Comparison of ENCODE assay signal across 19 cellular contexts in the genomic region with DNA sequence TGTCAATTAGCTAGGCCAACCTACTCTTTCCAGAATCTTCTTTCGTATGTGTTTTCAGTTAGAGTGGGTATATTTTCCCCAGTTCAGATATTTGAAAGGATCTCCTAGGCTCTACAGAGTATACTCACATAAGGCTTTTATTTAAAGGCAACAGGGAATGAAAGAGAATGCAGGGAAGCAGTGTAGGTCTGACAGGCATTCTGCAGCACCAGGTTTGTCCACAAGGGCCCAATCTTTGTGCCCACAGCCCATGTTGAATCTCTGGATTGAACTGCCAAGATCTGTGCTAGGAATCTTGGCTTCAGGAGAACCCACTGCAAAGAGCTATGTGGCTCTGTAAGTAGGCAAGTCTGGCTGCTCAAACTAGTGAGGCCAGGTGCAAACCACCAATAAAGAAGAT. TPM values are rescaled to one million over a fixed set of nuclear protein-coding genes. Genes with fewer than 3 reads are reported as not detected.
"Had no signal": no experiment of that assay in that cellular context is flagged by ENCODE, and none has a peak within 500 bp of the region (broad histone marks: within the 10 kb centered on the region; RNA-seq: fewer than 3 reads in every experiment).

No MANE protein-coding gene starts in this region.

- H3K4me3 ChIP-seq: right lobe of liver, upper lobe of right lung had no signal

- H3K9me3 ChIP-seq: right lobe of liver, upper lobe of right lung had no signal

- H3K27me3 ChIP-seq: right lobe of liver, upper lobe of right lung had no signal

- H3K4me1 ChIP-seq: right lobe of liver had no signal

- H3K9me3 Mint-ChIP-seq: activated CD4-positive, alpha-beta memory T cell treated with anti-CD3 and anti-CD28 coated beads, Interleukin-2, amount 10 ng/mL, durations not matched to agents 7 days and 5 days had no signal

- H3K36me3 Mint-ChIP-seq: natural killer cell treated with Interleukin-12 subunit alpha and Interleukin-12 subunit beta and Interleukin-15 and Interleukin-18, amount 100 ng/mL, for 72 hours; stimulated activated naive B cell treated with anti-CD40 and anti-IgM and Interleukin-4, amounts not matched to agents 10 μg/mL and 1 μg/mL and 100 μg/mL, for 72 hours; T-cell had no signal

- H3K4me3 Mint-ChIP-seq: activated CD4-positive, alpha-beta memory T cell treated with anti-CD3 and anti-CD28 coated beads, Interleukin-2, amount 10 ng/mL, durations not matched to agents 7 days and 5 days; activated CD4-positive, alpha-beta T cell treated with anti-CD3 and anti-CD28 coated beads for 36 hours; activated T-helper 1 cell treated with anti-CD3 and anti-CD28 coated beads, Interleukin-12 subunit alpha, Interleukin-12 subunit beta, Interleukin-2, Interleukin-4 antibody, amounts not matched to agents 30 ng/mL and 10 ng/mL and 1 ng/mL, durations not matched to agents 14 hours and 24 hours and 36 hours; immature natural killer cell; natural killer cell treated with Interleukin-12 subunit alpha and Interleukin-12 subunit beta and Interleukin-15 and Interleukin-18, amount 100 ng/mL, for 72 hours; stimulated activated naive B cell treated with anti-CD40 and anti-IgM and Interleukin-4, amounts not matched to agents 10 μg/mL and 1 μg/mL and 100 μg/mL, for 72 hours; T-cell had no signal

- H3K27ac Mint-ChIP-seq: activated CD4-positive, alpha-beta T cell treated with anti-CD3 and anti-CD28 coated beads for 36 hours; activated T-helper 1 cell treated with anti-CD3 and anti-CD28 coated beads, Interleukin-12 subunit alpha, Interleukin-12 subunit beta, Interleukin-2, Interleukin-4 antibody, amounts not matched to agents 30 ng/mL and 10 ng/mL and 1 ng/mL, durations not matched to agents 14 hours and 24 hours and 36 hours; immature natural killer cell; natural killer cell treated with Interleukin-12 subunit alpha and Interleukin-12 subunit beta and Interleukin-15 and Interleukin-18, amount 100 ng/mL, for 72 hours; progenitor cell of endocrine pancreas; stimulated activated naive B cell treated with anti-CD40 and anti-IgM and Interleukin-4, amounts not matched to agents 10 μg/mL and 1 μg/mL and 100 μg/mL, for 72 hours; T-cell had no signal

- H3K36me3 ChIP-seq: right lobe of liver, upper lobe of right lung had no signal

- DNase-seq: activated CD4-positive, alpha-beta memory T cell treated with anti-CD3 and anti-CD28 coated beads, Interleukin-2, amount 10 ng/mL, durations not matched to agents 7 days and 5 days; activated CD4-positive, alpha-beta T cell treated with anti-CD3 and anti-CD28 coated beads for 36 hours; activated CD8-positive, alpha-beta memory T cell treated with anti-CD3 and anti-CD28 coated beads, Interleukin-2, amount 50 U/mL, for 4 hours; activated naive CD4-positive, alpha-beta T cell; cortex of kidney; effector CD8-positive, alpha-beta T cell; immature natural killer cell; left cardiac atrium; occipital lobe; right lobe of liver; stimulated activated CD4-positive, alpha-beta T cell treated with anti-CD3 and anti-CD28 coated beads, Interleukin-2, amount 100 ng/mL, for 24 hours; stimulated activated naive B cell treated with anti-CD40 and anti-IgM and Interleukin-4, amounts not matched to agents 10 μg/mL and 1 μg/mL and 100 μg/mL, for 72 hours; T-cell; T1000; upper lobe of right lung had no signal

- ATAC-seq: activated CD4-positive, alpha-beta T cell treated with anti-CD3 and anti-CD28 coated beads for 36 hours; natural killer cell treated with Interleukin-12 subunit alpha and Interleukin-12 subunit beta and Interleukin-15 and Interleukin-18, amount 100 ng/mL, for 72 hours; stimulated activated naive B cell treated with anti-CD40 and anti-IgM and Interleukin-4, amounts not matched to agents 10 μg/mL and 1 μg/mL and 100 μg/mL, for 72 hours; T-cell had no signal

- H3K27ac ChIP-seq: right lobe of liver, upper lobe of right lung, VCaP had no signal

- H3K4me1 Mint-ChIP-seq: stimulated activated naive B cell treated with anti-CD40 and anti-IgM and Interleukin-4, amounts not matched to agents 10 μg/mL and 1 μg/mL and 100 μg/mL, for 72 hours had no signal

RNA-seq across cellular contexts. Expression of a gene that starts 24.2 kb away (rescaled TPM):
- total RNA-seq: activated CD4-positive, alpha-beta memory T cell treated with anti-CD3 and anti-CD28 coated beads, Interleukin-2, amount 10 ng/mL, durations not matched to agents 7 days and 5 days; activated CD4-positive, alpha-beta T cell treated with anti-CD3 and anti-CD28 coated beads for 36 hours; activated T-helper 1 cell treated with anti-CD3 and anti-CD28 coated beads, Interleukin-12 subunit alpha, Interleukin-12 subunit beta, Interleukin-2, Interleukin-4 antibody, amounts not matched to agents 30 ng/mL and 10 ng/mL and 1 ng/mL, durations not matched to agents 14 hours and 24 hours and 36 hours; natural killer cell treated with Interleukin-12 subunit alpha and Interleukin-12 subunit beta and Interleukin-15 and Interleukin-18, amount 100 ng/mL, for 72 hours had no signal
- polyA plus RNA-seq: immature natural killer cell had no signal
